Comparison of ENCODE assay signal across 15 cellular contexts in the genomic region with DNA sequence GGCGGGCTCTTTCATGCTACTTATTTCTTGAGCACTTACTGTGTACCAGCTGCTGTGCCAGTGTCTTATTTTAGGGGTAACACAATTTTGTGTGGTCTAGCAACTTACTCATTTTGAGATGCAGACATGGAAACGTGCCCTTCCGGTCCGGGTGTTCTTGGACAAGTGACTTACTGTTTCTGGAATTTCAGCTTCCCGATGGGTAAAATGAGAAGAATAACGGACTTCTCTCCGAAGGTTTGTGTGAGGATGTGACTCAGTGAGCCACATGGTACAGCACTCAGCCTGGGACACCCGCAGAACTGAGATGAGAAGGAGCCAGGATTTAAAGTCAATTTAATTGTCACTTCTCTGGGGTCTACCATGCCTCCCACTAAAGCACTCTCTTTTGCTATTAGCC.
A peak's percentile ranks its signal among the peaks of the same experiment; 100 is the strongest.
DNase-seq lines count a peak whose midpoint lies in the region; ATAC-seq, FAIRE-seq and TF ChIP-seq lines count a peak whose summit lies in the region.
"Had no signal": no experiment of that assay in that cellular context is flagged by ENCODE, and none has a peak within 500 bp of the region (broad histone marks: within the 10 kb centered on the region; RNA-seq: fewer than 3 reads in every experiment).

No MANE protein-coding gene starts in this region.

- no TSS peak for BruUV-seq in IMR-90 (replicated peaks; lab: Mats Ljungman, UMichigan)

- in situ Hi-C loops in IMR-90 (cut with MboI; ENCODE audit: low sequenced_read_pairs): no loop called here

- peak overlapping the region; percentile 53; the same call in 1 of the 2 replicates for H3K18ac ChIP-seq in IMR-90 (ENCODE audit: low read depth, low read length)

- peak overlapping the region; percentile 24; the same call in 1 of the 2 replicates for H2BK20ac ChIP-seq in IMR-90 (ENCODE audit: low read depth, low read length)

- peak overlapping the region; percentile 65 for H2BK5ac ChIP-seq in IMR-90 (ENCODE audit: low read depth, low read length, poor library complexity, severe bottlenecking)

- H4K91ac ChIP-seq in IMR-90 (ENCODE audit: insufficient read depth, low read depth, low read length): no peak overlapping the region; the same call in 1 of the 2 replicates

- no peak overlapping the region for H3K14ac ChIP-seq in IMR-90 (replicated peaks; ENCODE audit: low read depth, low read length)

- 0 out of 2 replicates have a peak overlapping the region, but pooled peaks have one; percentile 53 for H2BK120ac ChIP-seq in IMR-90 (ENCODE audit: low read depth, low read length)

- H4K5ac ChIP-seq in IMR-90 (ENCODE audit: low read depth, low read length): no peak overlapping the region

- H3K36me3 ChIP-seq in IMR-90 (ENCODE audit: control insufficient read depth, insufficient read depth, low read length) (no peaks in the 10 kb centered on the region), bronchial epithelial cell (ENCODE audit: control insufficient read depth, insufficient read depth, low read length) (no peaks in the 10 kb centered on the region)
- H3K36me3 ChIP-seq: esophagus muscularis mucosa had no signal

- H3K4me3 ChIP-seq in AG10803 (ENCODE audit: low read length) (no peak overlapping the region), IMR-90 (ENCODE audit: insufficient read depth, low read depth, low read length) (no peak overlapping the region), bronchial epithelial cell (ENCODE audit: low read depth, low read length) (no peak overlapping the region)
- H3K4me3 ChIP-seq: esophagus muscularis mucosa had no signal

- DNase-seq in AG10803 (ENCODE audit: low read depth): peak; percentile 86
- peak; percentile 73 for DNase-seq in IMR-90
- DNase-seq in bronchial epithelial cell (ENCODE audit: low read depth): peak; percentile 20
- DNase-seq in myocyte (ENCODE audit: low read depth): peak; percentile 78
- no peak for DNase-seq in activated CD4-positive, alpha-beta T cell treated with anti-CD3 and anti-CD28 coated beads, Interleukin-2, amount 50 U/mL, for 1 hour
- no peak for DNase-seq in NCI-H2171 treated with DMSO at 0.1 percent for 48 hours (lab: John Stamatoyannopoulos, UW)
- DNase-seq in occipital lobe (lab: John Stamatoyannopoulos, UW): no peak
- DNase-seq: activated naive CD4-positive, alpha-beta T cell treated with anti-CD3 and anti-CD28 coated beads, Interleukin-2, amount 10 ng/mL, durations not matched to agents 7 days and 5 days; NCI-H1417 treated with DMSO at 0.1 percent for 48 hours had no signal

- no peak overlapping the region for H2BK15ac ChIP-seq in IMR-90 (ENCODE audit: low read depth, low read length)

- no peak overlapping the region for H3K9ac ChIP-seq in IMR-90 (ENCODE audit: low read depth, low read length)

- H3K4ac ChIP-seq in IMR-90 (ENCODE audit: low read depth, low read length): peak overlapping the region; percentile 27; the same call in 1 of the 2 replicates

- CTCF ChIA-PET in IMR-90 (lab: Yijun Ruan, JAX): interaction anchor here (0.9 kb wide), 1 partner anchor 9 kb away, joined by 3 read pairs; no protein-coding TSS in a partner anchor

- peak overlapping the region; percentile 69 for H2AFZ ChIP-seq in IMR-90 (replicated peaks; ENCODE audit: low read length, poor library complexity)

- H3K23ac ChIP-seq in IMR-90 (ENCODE audit: low read depth, low read length): no peak overlapping the region

- H3K56ac ChIP-seq in IMR-90 (ENCODE audit: extremely low read depth, insufficient read depth, low read length): no peak overlapping the region

- H3K27me3 ChIP-seq in IMR-90 (ENCODE audit: control insufficient read depth, insufficient read depth, low read length): peaks cover 3% of the 10 kb centered on the region
- no peaks in the 10 kb centered on the region for H3K27me3 ChIP-seq in bronchial epithelial cell (ENCODE audit: control insufficient read depth, insufficient read depth, low read length)

- H2AK5ac ChIP-seq in IMR-90 (ENCODE audit: low read depth, low read length): peak overlapping the region; percentile 26; the same call in 1 of the 2 replicates

- H3K27ac ChIP-seq in IMR-90 (ENCODE audit: insufficient read depth, low read length): peak overlapping the region; percentile 48; the same call in 1 of the 2 replicates
- H3K27ac ChIP-seq: esophagus muscularis mucosa had no signal

- POLR2A ChIA-PET in IMR-90 (lab: Charles Lee; ENCODE audit: unreplicated experiment): no interaction called here

- TF ChIP-seq CTCF in AG10803 (conservative IDR thresholded peaks at IDR 0.05; ENCODE audit: low read length): no peak
- TF ChIP-seq CTCF in IMR-90 (conservative IDR thresholded peaks at IDR 0.05; ENCODE audit: low read depth, low read length): no peak
- no peak for TF ChIP-seq CTCF in bronchial epithelial cell (IDR thresholded peaks at IDR 0.05; ENCODE audit: insufficient read depth, low read length, severe bottlenecking)

- no peaks in the 10 kb centered on the region for H4K20me1 ChIP-seq in IMR-90 (ENCODE audit: insufficient read depth, low read length)

- H2AK9ac ChIP-seq in IMR-90 (replicated peaks; ENCODE audit: low read depth, low read length, poor library complexity): no peak overlapping the region

- H3K79me1 ChIP-seq in IMR-90 (ENCODE audit: low read depth in 1 of 2, low read length in 2 of 2): no peaks in the 10 kb centered on the region

- intact Hi-C loops in IMR-90 (cut with micrococcal nuclease): no loop called here

- no peaks in the 10 kb centered on the region for H3K9me3 ChIP-seq in IMR-90 (ENCODE audit: control insufficient read depth, insufficient read depth, low read length)
- H3K9me3 ChIP-seq: esophagus muscularis mucosa had no signal

- WGBS in IMR-90 (ENCODE audit: extremely low coverage in 2 of 2, insufficient read length in 1 of 2), 2 experiments: no CpG with 5 or more reads among the region's 8 CpGs

- TF ChIP-seq RAD21 in IMR-90 (IDR thresholded peaks at IDR 0.05; ENCODE audit: low read length): no peak

- dilution Hi-C loops in IMR-90 (cut with HindIII; ENCODE audit: low sequenced_read_pairs, unreplicated experiment): no loop called here

- peak; percentile 60; the same call in 1 of the 2 replicates for ATAC-seq in IMR-90 (ENCODE audit: low read depth)
- no peak for ATAC-seq in GM21529 (IDR thresholded peaks at IDR 0.05; ENCODE audit: unreplicated experiment)
- ATAC-seq: Right ventricle myocardium inferior had no signal

- no peak for FAIRE-seq in bronchial epithelial cell (lab: Jason Lieb, UNC)
- FAIRE-seq: G401.6, keratinocyte, TTC549 had no signal

- no peaks in the 10 kb centered on the region for H3K4me1 ChIP-seq in IMR-90 (ENCODE audit: control insufficient read depth, insufficient read depth, low read length)
- H3K4me1 ChIP-seq: esophagus muscularis mucosa had no signal

- TF ChIP-seq POLR2A in IMR-90 (IDR thresholded peaks at IDR 0.05; ENCODE audit: low read depth, low read length): no peak

- peak overlapping the region; percentile 12 to 69; a peak in 1 of 4 replicates for H4K8ac ChIP-seq in IMR-90 (ENCODE audit: low read depth in 2 of 2, low read length in 2 of 2)

- no peaks in the 10 kb centered on the region for H3K9me1 ChIP-seq in IMR-90 (ENCODE audit: insufficient read depth, low read length)

- H3K4me2 ChIP-seq in IMR-90 (ENCODE audit: low read depth, low read length): peak overlapping the region; percentile 31; the same call in 1 of the 2 replicates

TF ChIP-seq in IMR-90, 13 proteins besides CTCF, POLR2A, EP300 and RAD21:
- peak; percentile 47; the same call in 1 of the 2 replicates for TF ChIP-seq BHLHE40 (IDR thresholded peaks at IDR 0.05; ENCODE audit: low read depth, low read length)
- TF ChIP-seq, protein P1, sequence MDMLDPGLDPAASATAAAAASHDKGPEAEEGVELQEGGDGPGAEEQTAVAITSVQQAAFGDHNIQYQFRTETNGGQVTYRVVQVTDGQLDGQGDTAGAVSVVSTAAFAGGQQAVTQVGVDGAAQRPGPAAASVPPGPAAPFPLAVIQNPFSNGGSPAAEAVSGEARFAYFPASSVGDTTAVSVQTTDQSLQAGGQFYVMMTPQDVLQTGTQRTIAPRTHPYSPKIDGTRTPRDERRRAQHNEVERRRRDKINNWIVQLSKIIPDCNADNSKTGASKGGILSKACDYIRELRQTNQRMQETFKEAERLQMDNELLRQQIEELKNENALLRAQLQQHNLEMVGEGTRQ (IDR thresholded peaks at IDR 0.05; ENCODE audit: low read depth, low read length): peak; percentile 45; the same call in 1 of the 2 replicates
- TF ChIP-seq MAFK (IDR thresholded peaks at IDR 0.05; ENCODE audit: low read depth, low read length): no peak
- TF ChIP-seq RCOR1 (IDR thresholded peaks at IDR 0.05; ENCODE audit: insufficient replicate concordance, low read length): no peak
- TF ChIP-seq SMC3 (IDR thresholded peaks at IDR 0.05; ENCODE audit: low read depth, low read length): no peak
- TF ChIP-seq RFX5 (IDR thresholded peaks at IDR 0.05; ENCODE audit: low read depth, low read length): no peak
- TF ChIP-seq, protein P2, sequence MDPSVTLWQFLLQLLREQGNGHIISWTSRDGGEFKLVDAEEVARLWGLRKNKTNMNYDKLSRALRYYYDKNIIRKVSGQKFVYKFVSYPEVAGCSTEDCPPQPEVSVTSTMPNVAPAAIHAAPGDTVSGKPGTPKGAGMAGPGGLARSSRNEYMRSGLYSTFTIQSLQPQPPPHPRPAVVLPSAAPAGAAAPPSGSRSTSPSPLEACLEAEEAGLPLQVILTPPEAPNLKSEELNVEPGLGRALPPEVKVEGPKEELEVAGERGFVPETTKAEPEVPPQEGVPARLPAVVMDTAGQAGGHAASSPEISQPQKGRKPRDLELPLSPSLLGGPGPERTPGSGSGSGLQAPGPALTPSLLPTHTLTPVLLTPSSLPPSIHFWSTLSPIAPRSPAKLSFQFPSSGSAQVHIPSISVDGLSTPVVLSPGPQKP (IDR thresholded peaks at IDR 0.05; ENCODE audit: borderline replicate concordance, low read depth, low read length): no peak
- TF ChIP-seq NFE2L2 (IDR thresholded peaks at IDR 0.05; ENCODE audit: low read depth, low read length): no peak
- no peak for TF ChIP-seq MXI1 (IDR thresholded peaks at IDR 0.05; ENCODE audit: borderline replicate concordance, low read depth, low read length)
- no peak for TF ChIP-seq FOS (IDR thresholded peaks at IDR 0.05; ENCODE audit: low read depth, low read length)
- TF ChIP-seq CHD1 (IDR thresholded peaks at IDR 0.05; ENCODE audit: low read depth, low read length): no peak
- TF ChIP-seq MAZ (IDR thresholded peaks at IDR 0.05; ENCODE audit: borderline replicate concordance, low read depth, low read length): no peak
- no peak for TF ChIP-seq CEBPB (IDR thresholded peaks at IDR 0.05; ENCODE audit: low read depth, low read length)

Comparison
In these comparisons a context has a peak if more than half of its experiments do, and no peak if none do; other contexts are left out.
1. DNase-seq: peak in AG10803 (single experiment), IMR-90 (single experiment), bronchial epithelial cell (single experiment) and myocyte (single experiment); none in activated CD4-positive, alpha-beta T cell treated with anti-CD3 and anti-CD28 coated beads, Interleukin-2, amount 50 U/mL, for 1 hour (single experiment), NCI-H2171 treated with DMSO at 0.1 percent for 48 hours (single experiment) and occipital lobe (single experiment).